18 cellular contexts compared by ENCODE assay signal in genomic region chr6:39199541-39199940, GRCh38. TPM values are rescaled to one million over a fixed set of nuclear protein-coding genes. Genes with fewer than 3 reads are reported as not detected.
"Had no signal": no experiment of that assay in that cellular context is flagged by ENCODE, and none has a peak within 500 bp of the region (broad histone marks: within the 10 kb centered on the region; RNA-seq: fewer than 3 reads in every experiment).

No MANE protein-coding gene starts in this region.

- H3K9me3 ChIP-seq: colonic mucosa, ovary, right atrium auricular region had no signal

- DNase-seq: colonic mucosa; effector CD4-positive, alpha-beta T cell; foreskin melanocyte; head of caudate nucleus; hippocampal formation; kidney glomerular epithelial cell; naive B cell; nucleus accumbens; ovary; stimulated activated CD4-positive, alpha-beta T cell treated with anti-CD3 and anti-CD28 coated beads, Interleukin-2, amount 100 ng/mL, for 48 hours; stimulated activated naive CD4-positive, alpha-beta T cell treated with Interleukin-2 at 50 U/mL for 16 hours; trophoblast cell had no signal

- H3K27me3 Mint-ChIP-seq: memory B cell had no signal

- H3K4me1 ChIP-seq: right atrium auricular region had no signal

- H3K27me3 ChIP-seq: colonic mucosa, ovary, right atrium auricular region had no signal

- FAIRE-seq: urothelium cell line had no signal

- H3K4me3 Mint-ChIP-seq: memory B cell, neural crest cell had no signal

- H3K4me3 ChIP-seq: colonic mucosa, ovary, right atrium auricular region, smooth muscle cell had no signal

- H3K27ac ChIP-seq: colonic mucosa, ovary, right atrium auricular region had no signal

- H3K4me2 ChIP-seq: smooth muscle cell had no signal

- H3K36me3 ChIP-seq: colonic mucosa, ovary, right atrium auricular region had no signal

- H3K9me3 Mint-ChIP-seq: memory B cell, naive B cell had no signal

- H3K36me3 Mint-ChIP-seq: memory B cell, naive B cell had no signal

RNA-seq across cellular contexts. Expression of gene KCNK5, which starts 29.7 kb away (rescaled TPM):
- total RNA-seq: dermis microvascular lymphatic vessel endothelial cell, smooth muscle cell had no signal
- polyA plus RNA-seq: smooth muscle cell had no signal
